Comparison of ENCODE assay signal across 21 cellular contexts in the genomic region with DNA sequence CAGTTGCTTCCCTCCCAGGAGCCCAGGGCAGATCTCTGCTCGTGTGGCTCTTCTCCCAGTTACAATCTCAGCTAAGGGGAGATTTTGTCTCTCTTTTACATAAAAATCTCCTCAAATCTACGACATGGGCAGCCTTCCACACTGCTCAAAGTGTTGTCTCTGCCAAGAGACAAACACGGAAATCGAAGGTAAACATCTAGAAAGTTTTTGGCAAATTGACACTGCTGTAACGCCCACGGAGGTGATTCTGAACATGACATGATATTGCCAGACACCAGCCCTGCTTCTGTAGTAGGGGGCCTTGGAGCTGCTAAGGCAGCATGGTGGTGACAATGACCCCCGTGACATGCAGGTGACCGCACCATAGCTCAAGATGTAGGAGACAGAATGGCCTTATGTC.
DNase-seq lines count a peak whose midpoint lies in the region; ATAC-seq, FAIRE-seq and TF ChIP-seq lines count a peak whose summit lies in the region.
"Had no signal": no experiment of that assay in that cellular context is flagged by ENCODE, and none has a peak within 500 bp of the region (broad histone marks: within the 10 kb centered on the region; RNA-seq: fewer than 3 reads in every experiment).

No MANE protein-coding gene starts in this region.

- H3K4me2 ChIP-seq in osteoblast (ENCODE audit: insufficient read depth, low read length) = no peak overlapping the region

- H3K27me3 Mint-ChIP-seq in activated T-helper 2 cell treated with anti-CD3 and anti-CD28 coated beads, Interferon-gamma antibody, Interleukin-2, Interleukin-4, amounts not matched to agents 10 μg/mL and 5 μg/mL and 100 μg/mL, durations not matched to agents 14 hours and 24 hours and 36 hours (ENCODE audit: low read depth) = no peaks in the 10 kb centered on the region

- DNase-seq in LNCaP clone FGC (ENCODE audit: low read depth) (peak; percentile 66), left lobe of liver (ENCODE audit: low spot score) (peak; percentile 53), osteoblast (ENCODE audit: insufficient read length, low spot score, missing footprints) (peak; percentile 53), NCI-H345 treated with DMSO at 0.1 percent for 48 hours (lab: John Stamatoyannopoulos, UW; ENCODE audit: unreplicated experiment) (no peak), GM19239 (ENCODE audit: insufficient read length, low spot score) (no peak)
- DNase-seq in activated T-helper 2 cell treated with anti-CD3 and anti-CD28 coated beads, Interferon-gamma antibody, Interleukin-2, Interleukin-4, amounts not matched to agents 10 μg/mL and 5 μg/mL and 100 μg/mL, durations not matched to agents 14 hours and 24 hours and 36 hours (ENCODE audit: low spot score) = no peak
- DNase-seq: ACHN; BE2C; C1 segment of cervical spinal cord; Caco-2; CD4-positive, alpha-beta T cell; GOT3; H7; HFFc6 had no signal

- no peak for FAIRE-seq in GM19239 (lab: Jason Lieb, UNC)
- FAIRE-seq: A204.1, D721Med, G401.6, GM12891 had no signal

- H3K36me3 ChIP-seq in osteoblast (ENCODE audit: insufficient read depth, low read length) = no peaks in the 10 kb centered on the region
- H3K36me3 ChIP-seq: BE2C had no signal

- H2AFZ ChIP-seq in osteoblast (ENCODE audit: low read length) = no peak overlapping the region

- intact Hi-C loops in activated T-helper 2 cell treated with anti-CD3 and anti-CD28 coated beads, Interferon-gamma antibody, Interleukin-2, Interleukin-4, amounts not matched to agents 10 μg/mL and 5 μg/mL and 100 μg/mL, durations not matched to agents 14 hours and 24 hours and 36 hours (cut with micrococcal nuclease) = no loop called here

- H3K36me3 Mint-ChIP-seq in activated T-helper 2 cell treated with anti-CD3 and anti-CD28 coated beads, Interferon-gamma antibody, Interleukin-2, Interleukin-4, amounts not matched to agents 10 μg/mL and 5 μg/mL and 100 μg/mL, durations not matched to agents 14 hours and 24 hours and 36 hours (ENCODE audit: low read depth) = no peaks in the 10 kb centered on the region

- H3K9me3 Mint-ChIP-seq in activated T-helper 2 cell treated with anti-CD3 and anti-CD28 coated beads, Interferon-gamma antibody, Interleukin-2, Interleukin-4, amounts not matched to agents 10 μg/mL and 5 μg/mL and 100 μg/mL, durations not matched to agents 14 hours and 24 hours and 36 hours = no peaks in the 10 kb centered on the region
- H3K9me3 Mint-ChIP-seq: CD4-positive, alpha-beta T cell had no signal

- H3K9me3 ChIP-seq in osteoblast (ENCODE audit: low read depth, low read length) = no peaks in the 10 kb centered on the region
- H3K9me3 ChIP-seq: BE2C, Caco-2 had no signal

- H3K4me1 Mint-ChIP-seq in activated T-helper 2 cell treated with anti-CD3 and anti-CD28 coated beads, Interferon-gamma antibody, Interleukin-2, Interleukin-4, amounts not matched to agents 10 μg/mL and 5 μg/mL and 100 μg/mL, durations not matched to agents 14 hours and 24 hours and 36 hours (ENCODE audit: low read depth) = no peaks in the 10 kb centered on the region

- TF ChIP-seq CTCF in C4-2B (conservative IDR thresholded peaks at IDR 0.05) = no peak
- TF ChIP-seq CTCF in LNCaP clone FGC (IDR thresholded peaks at IDR 0.05; ENCODE audit: control insufficient read depth, extremely low read depth, insufficient read depth) = no peak
- TF ChIP-seq CTCF in osteoblast (IDR thresholded peaks at IDR 0.05; ENCODE audit: extremely low read depth, low read depth, low read length) = no peak

- H3K27ac ChIP-seq in C4-2B = peak overlapping the region; percentile 44
- no peak overlapping the region for H3K27ac ChIP-seq in osteoblast (ENCODE audit: low read depth, low read length)

- no peak overlapping the region for H3K4me3 ChIP-seq in LNCaP clone FGC (ENCODE audit: low read depth, low read length)
- H3K4me3 ChIP-seq in osteoblast (ENCODE audit: insufficient read depth, low read length) = no peak overlapping the region

- ATAC-seq in left lobe of liver = peak; percentile 68
- ATAC-seq in HG03045 (IDR thresholded peaks at IDR 0.05; ENCODE audit: unreplicated experiment) = no peak
- ATAC-seq: HCT116 had no signal

- no peaks in the 10 kb centered on the region for H3K4me1 ChIP-seq in osteoblast (ENCODE audit: insufficient read depth, low read length)
- H3K4me1 ChIP-seq: BE2C, Caco-2 had no signal

- H3K27ac Mint-ChIP-seq in activated T-helper 2 cell treated with anti-CD3 and anti-CD28 coated beads, Interferon-gamma antibody, Interleukin-2, Interleukin-4, amounts not matched to agents 10 μg/mL and 5 μg/mL and 100 μg/mL, durations not matched to agents 14 hours and 24 hours and 36 hours = no peak overlapping the region
- H3K27ac Mint-ChIP-seq: CD4-positive, alpha-beta T cell; HFFc6 had no signal

- H3K4me3 Mint-ChIP-seq in activated T-helper 2 cell treated with anti-CD3 and anti-CD28 coated beads, Interferon-gamma antibody, Interleukin-2, Interleukin-4, amounts not matched to agents 10 μg/mL and 5 μg/mL and 100 μg/mL, durations not matched to agents 14 hours and 24 hours and 36 hours (ENCODE audit: low read depth) = no peak overlapping the region
- H3K4me3 Mint-ChIP-seq: CD4-positive, alpha-beta T cell; HFFc6 had no signal

- no peaks in the 10 kb centered on the region for H4K20me1 ChIP-seq in osteoblast (ENCODE audit: insufficient read depth, low read length)

- H3K79me2 ChIP-seq in osteoblast (ENCODE audit: insufficient read depth, low read length) = no peaks in the 10 kb centered on the region

- no peaks in the 10 kb centered on the region for H3K27me3 ChIP-seq in osteoblast (ENCODE audit: insufficient read depth, low read length)
- H3K27me3 ChIP-seq: BE2C had no signal

Comparison
In these comparisons a context has a peak if more than half of its experiments do, and no peak if none do; other contexts are left out.
1. DNase-seq: peak in LNCaP clone FGC (single experiment), left lobe of liver (single experiment) and osteoblast (single experiment); none in NCI-H345 treated with DMSO at 0.1 percent for 48 hours (single experiment), activated T-helper 2 cell treated with anti-CD3 and anti-CD28 coated beads, Interferon-gamma antibody, Interleukin-2, Interleukin-4, amounts not matched to agents 10 μg/mL and 5 μg/mL and 100 μg/mL, durations not matched to agents 14 hours and 24 hours and 36 hours (single experiment) and GM19239 (single experiment).